In the genomic region with DNA sequence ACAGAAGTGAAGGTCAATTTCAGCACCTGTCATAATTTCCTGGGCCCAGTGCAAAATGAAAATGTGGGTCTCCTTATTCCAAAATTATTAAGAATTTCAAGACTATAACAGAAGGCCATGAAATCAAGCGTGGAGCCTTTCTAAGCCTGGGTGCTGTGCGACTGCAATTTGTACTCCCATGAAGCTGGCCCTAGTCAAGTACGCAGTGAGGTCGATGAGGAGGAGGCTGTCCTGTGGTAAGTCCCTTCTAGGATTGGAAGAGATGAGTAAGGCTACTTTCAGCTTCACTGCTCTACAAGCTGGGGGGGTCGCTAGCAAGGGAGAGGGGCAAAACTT, we compare ENCODE assay signal across 8 cellular contexts. TPM values are rescaled to one million over a fixed set of nuclear protein-coding genes. Genes with fewer than 3 reads are reported as not detected.
DNase-seq lines count a peak whose midpoint lies in the region; ATAC-seq and TF ChIP-seq lines count a peak whose summit lies in the region.

No MANE protein-coding gene starts in this region.

- H3K27me3 ChIP-seq in adipocyte (replicated peaks; ENCODE audit: control insufficient read depth, insufficient read depth, low read length) (no peaks in the 10 kb centered on the region), kidney epithelial cell (ENCODE audit: control insufficient read depth, insufficient read depth, low read length) (no peaks in the 10 kb centered on the region), testis (no peaks in the 10 kb centered on the region)

- peak overlapping the region; percentile 84 to 96 for H3K27ac ChIP-seq in testis

- WGBS in testis, 2 donors, result 11% methylated on average over 4 to 5 of the region's 5 CpGs

- TF ChIP-seq POLR2A in testis (IDR thresholded peaks at IDR 0.05), result no peak

- peaks cover 18% of the 10 kb centered on the region for H3K4me1 ChIP-seq in adipocyte (ENCODE audit: control insufficient read depth, insufficient read depth, low read length)
- H3K4me1 ChIP-seq in testis, result peaks cover 17% of the 10 kb centered on the region

- peak overlapping the region; percentile 96 for H3K9ac ChIP-seq in adipocyte (ENCODE audit: low read length)

- H3K4me3 ChIP-seq in AG10803 (ENCODE audit: low read length) (peak overlapping the region; percentile 59), adipocyte (ENCODE audit: low read length) (peak overlapping the region; percentile 93), kidney epithelial cell (ENCODE audit: low read depth, low read length) (peak overlapping the region; percentile 13), testis (peak overlapping the region; percentile 94 to 98)

- intact Hi-C loops in testis (cut with DNase I; ENCODE audit: low total_unique reads), result no loop called here

- no peak for DNase-seq in AG10803 (ENCODE audit: low read depth)
- no peak for DNase-seq in adipocyte (ENCODE audit: low read depth)
- DNase-seq in kidney epithelial cell (ENCODE audit: low read depth), result no peak
- DNase-seq in testis, result no peak
- no peak for DNase-seq in LoVo (ENCODE audit: low spot score)
- DNase-seq in activated CD4-positive, alpha-beta T cell treated with anti-CD3 and anti-CD28 coated beads for 1 hour, result no peak

- peaks cover 20% of the 10 kb centered on the region for H3K36me3 ChIP-seq in adipocyte (ENCODE audit: control insufficient read depth, insufficient read depth, low read length, severe bottlenecking)
- no peaks in the 10 kb centered on the region for H3K36me3 ChIP-seq in kidney epithelial cell (ENCODE audit: control insufficient read depth, insufficient read depth, low read length)
- H3K36me3 ChIP-seq in testis (ENCODE audit: low read depth, missing control alignments), result no peaks in the 10 kb centered on the region

- no peak for TF ChIP-seq CTCF in AG10803 (conservative IDR thresholded peaks at IDR 0.05; ENCODE audit: low read length)
- no peak for TF ChIP-seq CTCF in kidney epithelial cell (IDR thresholded peaks at IDR 0.05; ENCODE audit: insufficient read depth, low read length, poor library complexity, severe bottlenecking)
- TF ChIP-seq CTCF in testis (IDR thresholded peaks at IDR 0.05), result no peak

- H3K9me3 ChIP-seq in adipocyte (ENCODE audit: control insufficient read depth, low read length) (no peaks in the 10 kb centered on the region), testis (no peaks in the 10 kb centered on the region)

- ATAC-seq in HG02759 (IDR thresholded peaks at IDR 0.05; ENCODE audit: unreplicated experiment) (peak; percentile 17), GM18519 (IDR thresholded peaks at IDR 0.05; ENCODE audit: low FRiP score, unreplicated experiment) (no peak)

RNA-seq across cellular contexts. Expression of gene NUDC, which starts 0.4 kb away (rescaled TPM):
- total RNA-seq in kidney epithelial cell (102 and 123 TPM in 2 replicates), testis (10 to 100 TPM; 78.9 to 95.0 TPM)
- 153 TPM for polyA plus RNA-seq in testis (ENCODE audit: insufficient read depth, low read depth, low replicate concordance)

RNA-seq across cellular contexts. Expression of gene NR0B2, which starts 7.3 kb away (rescaled TPM):
- total RNA-seq in kidney epithelial cell (not detected in 2 replicates), testis (1 to 10 TPM in 1 of 2 donors, under 1 TPM in 1; 0.93 to 2.0 TPM)
- 1.2 TPM for polyA plus RNA-seq in testis (ENCODE audit: insufficient read depth, low read depth, low replicate concordance)

RNA-seq across cellular contexts. Expression of gene GPATCH3, which starts 20.8 kb away (rescaled TPM):
- 12.1 and 16.2 TPM in 2 replicates for total RNA-seq in kidney epithelial cell
- 10 to 100 TPM; 16.5 to 18.9 TPM for total RNA-seq in testis
- polyA plus RNA-seq in testis (ENCODE audit: insufficient read depth, low read depth, low replicate concordance), result 17.7 TPM

RNA-seq across cellular contexts. Expression of gene GPN2, which starts 31.0 kb away (rescaled TPM):
- total RNA-seq in kidney epithelial cell (9.5 and 11.0 TPM in 2 replicates), testis (10 to 100 TPM; 19.8 to 22.2 TPM)
- polyA plus RNA-seq in testis (ENCODE audit: insufficient read depth, low read depth, low replicate concordance), result 22.2 TPM

RNA-seq across cellular contexts. Expression of gene KDF1, which starts 39.2 kb away (rescaled TPM):
- total RNA-seq in kidney epithelial cell (10.3 and 11.0 TPM in 2 replicates), testis (1 to 10 TPM; 3.8 to 4.8 TPM)
- 4.0 TPM for polyA plus RNA-seq in testis (ENCODE audit: insufficient read depth, low read depth, low replicate concordance)

Comparison
In these comparisons a context has a peak if more than half of its experiments do, and no peak if none do; other contexts are left out.
1. H3K4me3 ChIP-seq: peak in every context shown above with its lines; median percentile 96 in testis; 93 in adipocyte; 59 in AG10803; 13 in kidney epithelial cell.